2 cellular contexts compared by ENCODE assay signal in the genomic region with DNA sequence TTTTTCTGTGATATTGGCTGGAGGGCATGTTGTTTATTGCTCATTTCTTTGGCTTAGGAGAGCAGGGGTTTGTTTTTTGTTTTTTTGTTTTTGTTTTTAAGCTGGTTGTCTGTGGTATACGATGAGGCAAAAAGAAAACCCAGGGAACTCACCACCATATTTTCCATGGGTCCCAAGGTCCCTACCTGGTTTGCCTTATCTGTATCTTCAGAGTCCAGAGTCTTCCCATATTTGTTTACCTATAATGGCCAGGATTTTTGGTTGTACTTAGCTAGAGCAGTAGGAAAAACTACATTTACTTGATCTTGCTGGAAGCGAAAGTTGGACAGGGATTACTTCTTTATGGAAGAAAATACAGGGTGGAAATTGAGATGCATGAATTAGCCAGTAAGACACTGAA.
TF ChIP-seq lines count a peak whose summit lies in the region.

No MANE protein-coding gene starts in this region.

TF ChIP-seq in HepG2, 621 proteins besides CTCF, POLR2A, EP300 and RAD21 (continues in another document):
- TF ChIP-seq ZNF772 (CRISPR knock-in tag; IDR thresholded peaks at IDR 0.05) = no peak
- peak; percentile 75 for TF ChIP-seq POGZ (CRISPR knock-in tag; IDR thresholded peaks at IDR 0.05)
- TF ChIP-seq ZNF850 (CRISPR knock-in tag; conservative IDR thresholded peaks at IDR 0.05) = no peak
- no peak for TF ChIP-seq PITX1 (CRISPR knock-in tag; IDR thresholded peaks at IDR 0.05)
- TF ChIP-seq ZNF263 (CRISPR knock-in tag; IDR thresholded peaks at IDR 0.05) = no peak
- TF ChIP-seq ZSCAN22 (CRISPR knock-in tag; IDR thresholded peaks at IDR 0.05) = no peak
- TF ChIP-seq GMEB1 (CRISPR knock-in tag; IDR thresholded peaks at IDR 0.05; ENCODE audit: borderline replicate concordance) = no peak
- TF ChIP-seq ZNF644 (CRISPR knock-in tag; IDR thresholded peaks at IDR 0.05; ENCODE audit: low read depth) = peak; percentile 95
- no peak for TF ChIP-seq SIX1 (CRISPR knock-in tag; IDR thresholded peaks at IDR 0.05; ENCODE audit: borderline replicate concordance)
- no peak for TF ChIP-seq ZNF124 (CRISPR knock-in tag; IDR thresholded peaks at IDR 0.05)
- no peak for TF ChIP-seq ZBTB46 (CRISPR knock-in tag; IDR thresholded peaks at IDR 0.05; ENCODE audit: borderline replicate concordance)
- no peak for TF ChIP-seq TCF7L2 (IDR thresholded peaks at IDR 0.05; ENCODE audit: low read depth, low read length)
- peak; percentile 36; the same call in 1 of the 2 replicates for TF ChIP-seq AHDC1 (CRISPR knock-in tag; IDR thresholded peaks at IDR 0.05; ENCODE audit: borderline replicate concordance)
- TF ChIP-seq EHMT2 (IDR thresholded peaks at IDR 0.05; ENCODE audit: borderline replicate concordance, low read depth, low read length) = peak; percentile 52
- TF ChIP-seq FOXK2 (IDR thresholded peaks at IDR 0.05) = no peak
- no peak for TF ChIP-seq ZNF232 (CRISPR knock-in tag; IDR thresholded peaks at IDR 0.05; ENCODE audit: borderline replicate concordance)
- no peak for TF ChIP-seq ZBTB1 (CRISPR knock-in tag; IDR thresholded peaks at IDR 0.05; ENCODE audit: borderline replicate concordance)
- no peak for TF ChIP-seq EEA1 (CRISPR knock-in tag; IDR thresholded peaks at IDR 0.05; ENCODE audit: borderline replicate concordance)

TF ChIP-seq in WTC11, 78 proteins besides CTCF, POLR2A, EP300 and RAD21:
- TF ChIP-seq, protein P1, sequence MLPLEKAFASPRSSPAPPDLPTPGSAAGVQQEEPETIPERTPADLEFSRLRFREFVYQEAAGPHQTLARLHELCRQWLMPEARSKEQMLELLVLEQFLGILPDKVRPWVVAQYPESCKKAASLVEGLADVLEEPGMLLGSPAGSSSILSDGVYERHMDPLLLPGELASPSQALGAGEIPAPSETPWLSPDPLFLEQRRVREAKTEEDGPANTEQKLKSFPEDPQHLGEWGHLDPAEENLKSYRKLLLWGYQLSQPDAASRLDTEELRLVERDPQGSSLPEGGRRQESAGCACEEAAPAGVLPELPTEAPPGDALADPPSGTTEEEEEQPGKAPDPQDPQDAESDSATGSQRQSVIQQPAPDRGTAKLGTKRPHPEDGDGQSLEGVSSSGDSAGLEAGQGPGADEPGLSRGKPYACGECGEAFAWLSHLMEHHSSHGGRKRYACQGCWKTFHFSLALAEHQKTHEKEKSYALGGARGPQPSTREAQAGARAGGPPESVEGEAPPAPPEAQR (CRISPR knock-in tag; IDR thresholded peaks at IDR 0.05) = no peak
- no peak for TF ChIP-seq ERG (CRISPR knock-in tag; IDR thresholded peaks at IDR 0.05)
- no peak for TF ChIP-seq ZNF416 (CRISPR knock-in tag; IDR thresholded peaks at IDR 0.05)
- TF ChIP-seq ELF4 (CRISPR knock-in tag; IDR thresholded peaks at IDR 0.05; ENCODE audit: low read depth) = no peak
- no peak for TF ChIP-seq CBFB (CRISPR knock-in tag; IDR thresholded peaks at IDR 0.05; ENCODE audit: low read depth)
- no peak for TF ChIP-seq GRHL2 (CRISPR knock-in tag; IDR thresholded peaks at IDR 0.05; ENCODE audit: insufficient replicate concordance, severe bottlenecking)
- TF ChIP-seq FOXK1 (CRISPR knock-in tag; IDR thresholded peaks at IDR 0.05) = no peak
